In the genomic region with DNA sequence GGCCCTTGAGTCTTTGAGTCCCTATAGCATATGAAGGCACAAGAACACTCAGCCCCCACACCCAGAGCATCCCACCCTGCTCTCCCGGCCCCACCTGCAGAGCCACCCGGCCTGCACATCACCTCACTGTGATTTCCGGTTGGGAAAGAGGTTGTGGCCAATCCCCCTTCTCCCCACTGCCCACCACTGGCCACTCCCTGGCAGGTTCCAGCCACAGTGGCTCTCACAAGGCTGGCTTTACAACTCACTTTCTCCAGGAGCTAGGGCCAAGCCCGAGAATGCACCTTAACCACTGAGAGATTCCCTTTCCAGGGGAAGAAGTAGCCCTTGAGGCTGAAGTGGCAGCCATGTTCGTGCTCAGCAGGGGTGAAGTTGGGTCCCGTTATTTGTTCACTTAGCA, we compare ENCODE assay signal across 19 cellular contexts.
DNase-seq lines count a peak whose midpoint lies in the region; ATAC-seq and TF ChIP-seq lines count a peak whose summit lies in the region.
"Had no signal": no experiment of that assay in that cellular context is flagged by ENCODE, and none has a peak within 500 bp of the region (broad histone marks: within the 10 kb centered on the region; RNA-seq: fewer than 3 reads in every experiment).

No MANE protein-coding gene starts in this region.

- H3K4me1 ChIP-seq in Peyer's patch (peaks cover 0 to 1% (median under 1%) of the 10 kb centered on the region in 4 donors), neural progenitor cell (peaks cover under 1% of the 10 kb centered on the region)
- H3K4me1 ChIP-seq: BE2C had no signal

- intact Hi-C loops in sciatic nerve (cut with DNase I) = no loop called here

- no peak overlapping the region for H3K4me3 Mint-ChIP-seq in brain
- no peak overlapping the region for H3K4me3 Mint-ChIP-seq in neural progenitor cell
- no peak overlapping the region for H3K4me3 Mint-ChIP-seq in activated T-cell treated with anti-CD3 and anti-CD28 coated beads, Interleukin-2, amount 50 U/mL, for 4 hours
- H3K4me3 Mint-ChIP-seq: CD4-positive, CD25-positive, alpha-beta regulatory T cell; CD8-positive, alpha-beta memory T cell; H9 had no signal

- H3K4me1 Mint-ChIP-seq in brain = peaks cover 62% of the 10 kb centered on the region
- peaks cover 11% of the 10 kb centered on the region for H3K4me1 Mint-ChIP-seq in neural progenitor cell
- peaks cover 1% of the 10 kb centered on the region for H3K4me1 Mint-ChIP-seq in activated T-cell treated with anti-CD3 and anti-CD28 coated beads, Interleukin-2, amount 50 U/mL, for 4 hours (ENCODE audit: low read depth)
- H3K4me1 Mint-ChIP-seq: CD4-positive, CD25-positive, alpha-beta regulatory T cell; CD8-positive, alpha-beta memory T cell had no signal

- TF ChIP-seq CTCF in Peyer's patch (IDR thresholded peaks at IDR 0.05) (no peak), brain (conservative IDR thresholded peaks at IDR 0.05) (no peak), neural progenitor cell (IDR thresholded peaks at IDR 0.05) (no peak)

- H3K27ac ChIP-seq in Peyer's patch (no peak overlapping the region), neural progenitor cell (no peak overlapping the region)

- H3K27me3 ChIP-seq in Peyer's patch (no peaks in the 10 kb centered on the region), neural progenitor cell (no peaks in the 10 kb centered on the region)
- H3K27me3 ChIP-seq: BE2C had no signal

- no peaks in the 10 kb centered on the region for H3K79me2 ChIP-seq in neural progenitor cell (ENCODE audit: low read depth)

- no peak overlapping the region for H3K9ac ChIP-seq in neural progenitor cell

- H3K27ac Mint-ChIP-seq in brain = peak overlapping the region in 3 of 5 experiments; percentile 82 to 96 (median 91)
- peak overlapping the region; percentile 60 for H3K27ac Mint-ChIP-seq in neural progenitor cell
- H3K27ac Mint-ChIP-seq: CD8-positive, alpha-beta memory T cell had no signal

- no peak overlapping the region for H3K4me2 ChIP-seq in neural progenitor cell

- ATAC-seq in sciatic nerve = no peak
- no peak for ATAC-seq in activated T-cell treated with anti-CD3 and anti-CD28 coated beads, Interleukin-2, amount 50 U/mL, for 4 hours
- no peak for ATAC-seq in HG02763 (IDR thresholded peaks at IDR 0.05; ENCODE audit: unreplicated experiment)
- ATAC-seq: GM12878, HepG2 had no signal

- DNase-seq in Peyer's patch = peak in 2 of 3 donors; percentile 21 to 32
- no peak for DNase-seq in neural progenitor cell (ENCODE audit: low spot score)
- peak; percentile 36 for DNase-seq in sciatic nerve (ENCODE audit: low spot score)
- no peak for DNase-seq in SW480 (ENCODE audit: low spot score)
- DNase-seq in activated T-cell treated with anti-CD3 and anti-CD28 coated beads, Interleukin-2, amount 50 U/mL, for 4 hours = no peak
- DNase-seq: ACHN; BE2C; C1 segment of cervical spinal cord; CD4-positive, CD25-positive, alpha-beta regulatory T cell; CD8-positive, alpha-beta memory T cell; COR-L47; DMS53; DND-41; EL; H9 had no signal

- H3K36me3 Mint-ChIP-seq in brain = peaks cover 13% of the 10 kb centered on the region
- peaks cover 36% of the 10 kb centered on the region for H3K36me3 Mint-ChIP-seq in neural progenitor cell
- no peaks in the 10 kb centered on the region for H3K36me3 Mint-ChIP-seq in activated T-cell treated with anti-CD3 and anti-CD28 coated beads, Interleukin-2, amount 50 U/mL, for 4 hours (ENCODE audit: insufficient read depth)
- H3K36me3 Mint-ChIP-seq: CD4-positive, CD25-positive, alpha-beta regulatory T cell; CD8-positive, alpha-beta memory T cell had no signal

- no peak overlapping the region for H3K4me3 ChIP-seq in Peyer's patch
- H3K4me3 ChIP-seq in neural progenitor cell = no peak overlapping the region
- H3K4me3 ChIP-seq: GM12878 had no signal

- H3K9me3 Mint-ChIP-seq in brain (peaks cover 0 to 3% (median 0%) of the 10 kb centered on the region in 5 experiments), neural progenitor cell (no peaks in the 10 kb centered on the region)
- H3K9me3 Mint-ChIP-seq in activated T-cell treated with anti-CD3 and anti-CD28 coated beads, Interleukin-2, amount 50 U/mL, for 4 hours = no peaks in the 10 kb centered on the region
- H3K9me3 Mint-ChIP-seq: CD8-positive, alpha-beta memory T cell; H9 had no signal

- peaks cover 5% of the 10 kb centered on the region for H4K20me1 ChIP-seq in neural progenitor cell (ENCODE audit: low read depth)

- H3F3A ChIP-seq in neural progenitor cell (ENCODE audit: low read depth) = no peaks in the 10 kb centered on the region

- no peak for TF ChIP-seq POLR2A in Peyer's patch (IDR thresholded peaks at IDR 0.05)

- no peaks in the 10 kb centered on the region for H3K36me3 ChIP-seq in Peyer's patch
- H3K36me3 ChIP-seq in neural progenitor cell = no peaks in the 10 kb centered on the region
- H3K36me3 ChIP-seq: BE2C had no signal

- no peak overlapping the region for H2AFZ ChIP-seq in neural progenitor cell (replicated peaks)

- H3K9me3 ChIP-seq in Peyer's patch (no peaks in the 10 kb centered on the region), neural progenitor cell (ENCODE audit: low read depth) (no peaks in the 10 kb centered on the region)
- H3K9me3 ChIP-seq: BE2C had no signal

- H3K27me3 Mint-ChIP-seq in brain = peaks cover 6% of the 10 kb centered on the region
- peaks cover 6% of the 10 kb centered on the region for H3K27me3 Mint-ChIP-seq in neural progenitor cell (ENCODE audit: insufficient read depth, low read depth)
- no peaks in the 10 kb centered on the region for H3K27me3 Mint-ChIP-seq in activated T-cell treated with anti-CD3 and anti-CD28 coated beads, Interleukin-2, amount 50 U/mL, for 4 hours (ENCODE audit: low read depth)

Comparison
In these comparisons a context has a peak if more than half of its experiments do, and no peak if none do; other contexts are left out.
1. DNase-seq: peak in Peyer's patch (2 of 3) and sciatic nerve (single experiment); none in neural progenitor cell (single experiment), SW480 (single experiment) and activated T-cell treated with anti-CD3 and anti-CD28 coated beads, Interleukin-2, amount 50 U/mL, for 4 hours (single experiment).